Comparison of ENCODE assay signal across 1 cellular context in the genomic region with DNA sequence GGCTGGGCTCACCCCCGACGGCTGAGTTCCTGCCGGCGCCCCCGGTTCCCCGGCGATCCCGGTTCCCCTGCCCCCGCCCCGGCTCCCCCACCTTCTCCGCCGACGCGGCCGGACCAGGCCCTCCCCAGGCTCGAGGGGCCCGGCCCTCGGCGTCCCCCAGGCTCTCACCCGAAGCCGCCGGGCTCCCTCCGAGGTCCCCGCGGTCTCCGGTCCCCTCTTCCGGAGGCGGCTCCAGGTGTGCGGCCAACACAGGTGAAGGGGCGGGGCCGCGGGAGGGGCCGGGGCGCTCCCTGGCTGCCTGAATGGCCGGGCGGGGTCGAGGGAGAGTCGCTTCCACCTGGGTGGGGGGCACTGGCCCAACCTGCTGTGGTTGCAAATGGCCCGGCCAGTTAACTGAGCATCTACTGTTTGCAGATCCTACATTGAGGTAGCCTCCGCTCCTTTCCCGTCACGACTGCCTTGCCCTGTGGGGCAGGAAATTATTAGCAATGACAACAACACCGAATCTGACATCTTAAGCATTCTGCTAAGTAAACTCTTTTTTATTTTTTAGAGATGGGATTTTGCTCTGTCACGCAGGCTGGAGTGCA.
A peak's percentile ranks its signal among the peaks of the same experiment; 100 is the strongest.
TF ChIP-seq lines count a peak whose summit lies in the region.

A gene with protein sequence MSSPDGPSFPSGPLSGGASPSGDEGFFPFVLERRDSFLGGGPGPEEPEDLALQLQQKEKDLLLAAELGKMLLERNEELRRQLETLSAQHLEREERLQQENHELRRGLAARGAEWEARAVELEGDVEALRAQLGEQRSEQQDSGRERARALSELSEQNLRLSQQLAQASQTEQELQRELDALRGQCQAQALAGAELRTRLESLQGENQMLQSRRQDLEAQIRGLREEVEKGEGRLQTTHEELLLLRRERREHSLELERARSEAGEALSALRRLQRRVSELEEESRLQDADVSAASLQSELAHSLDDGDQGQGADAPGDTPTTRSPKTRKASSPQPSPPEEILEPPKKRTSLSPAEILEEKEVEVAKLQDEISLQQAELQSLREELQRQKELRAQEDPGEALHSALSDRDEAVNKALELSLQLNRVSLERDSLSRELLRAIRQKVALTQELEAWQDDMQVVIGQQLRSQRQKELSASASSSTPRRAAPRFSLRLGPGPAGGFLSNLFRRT (minus strand): TSS at position 219 of the 590 bp plus-strand sequence. CDS start 1,448 bp downstream, outside the sequence.

TF ChIP-seq in H1, 55 proteins besides CTCF, POLR2A, EP300 and RAD21:
- TF ChIP-seq SRF (IDR thresholded peaks at IDR 0.05; ENCODE audit: low read depth, low read length) (no peak), BRCA1 (IDR thresholded peaks at IDR 0.05; ENCODE audit: low read depth, low read length) (no peak), KDM5A (IDR thresholded peaks at IDR 0.05; ENCODE audit: low read length) (no peak), FOSL1 (IDR thresholded peaks at IDR 0.05; ENCODE audit: insufficient read depth, low read depth, low read length) (no peak), CHD7 (IDR thresholded peaks at IDR 0.05; ENCODE audit: insufficient replicate concordance, low read length) (no peak), CBX8 (IDR thresholded peaks at IDR 0.05; ENCODE audit: borderline replicate concordance, low read depth, low read length) (no peak), PHF8 (conservative IDR thresholded peaks at IDR 0.05; ENCODE audit: low read depth, low read length) (0 out of 2 replicates have a peak, but pooled peaks have one; percentile 27), CEBPB (IDR thresholded peaks at IDR 0.05; ENCODE audit: low read depth, low read length) (no peak), KDM4A (IDR thresholded peaks at IDR 0.05; ENCODE audit: low read depth, low read length, severe bottlenecking) (no peak), YY1 (IDR thresholded peaks at IDR 0.05; ENCODE audit: low read depth, low read length) (no peak), SP4 (IDR thresholded peaks at IDR 0.05; ENCODE audit: low read length) (no peak), RBBP5 (IDR thresholded peaks at IDR 0.05; ENCODE audit: borderline replicate concordance, low read depth, low read length) (no peak; the same call in 1 of the 2 replicates), SP1 (IDR thresholded peaks at IDR 0.05; ENCODE audit: low read depth, low read length) (no peak), ATF2 (IDR thresholded peaks at IDR 0.05; ENCODE audit: low read length) (0 out of 2 replicates have a peak, but pooled peaks have one; percentile 19)
TF ChIP-seq in H1: peak in this region for 2.
